Comparison of ENCODE assay signal across 24 cellular contexts in the genomic region with DNA sequence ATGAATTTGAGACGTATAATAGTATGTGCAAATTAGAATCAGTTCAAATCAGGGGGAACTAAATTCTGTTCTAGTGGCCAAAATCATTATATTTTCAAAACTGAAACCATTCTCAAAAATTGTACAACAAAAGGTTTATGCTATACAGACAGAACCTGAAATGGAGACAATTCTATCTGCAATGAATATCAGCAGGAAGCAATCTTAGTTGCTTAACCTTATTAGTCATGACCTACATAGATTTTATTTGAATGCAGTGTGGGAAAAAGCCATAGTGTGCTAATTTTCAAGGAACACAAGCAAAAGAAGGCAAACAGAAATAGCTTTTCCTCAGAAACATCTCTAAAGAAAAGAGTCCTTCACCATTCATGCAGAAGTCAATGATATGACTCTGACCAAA. TPM values are rescaled to one million over a fixed set of nuclear protein-coding genes. Genes with fewer than 3 reads are reported as not detected.
DNase-seq lines count a peak whose midpoint lies in the region; ATAC-seq, FAIRE-seq and TF ChIP-seq lines count a peak whose summit lies in the region.
"Had no signal": no experiment of that assay in that cellular context is flagged by ENCODE, and none has a peak within 500 bp of the region (broad histone marks: within the 10 kb centered on the region; RNA-seq: fewer than 3 reads in every experiment).

No MANE protein-coding gene starts in this region.

- peaks cover 17% of the 10 kb centered on the region for H3K79me1 ChIP-seq in mesenchymal stem cell (replicated peaks; ENCODE audit: low read length, poor library complexity, severe bottlenecking)

- WGBS in mesenchymal stem cell = no CpG with 5 or more reads among the region's 1 CpG

- H4K20me1 ChIP-seq in PC-3 (ENCODE audit: low read length) = no peaks in the 10 kb centered on the region
- no peaks in the 10 kb centered on the region for H4K20me1 ChIP-seq in endothelial cell of umbilical vein (replicated peaks; ENCODE audit: control insufficient read depth, extremely low read depth, insufficient read depth, low read length)
- H4K20me1 ChIP-seq in osteoblast (ENCODE audit: insufficient read depth, low read length) = no peaks in the 10 kb centered on the region

- H4K8ac ChIP-seq in mesenchymal stem cell (ENCODE audit: low read length) = no peak overlapping the region

- intact Hi-C loops in PC-3 (cut with micrococcal nuclease) (no loop called here), endothelial cell of umbilical vein (cut with micrococcal nuclease) (loop anchor here (10.0 kb wide), 1 partner anchor 397 kb away; a partner anchor contains a TSS)

- peak; percentile 83 for ATAC-seq in PC-3
- no peak for ATAC-seq in activated T-cell treated with anti-CD3 and anti-CD28 coated beads, Interleukin-2, amount 50 U/mL, for 4 hours
- ATAC-seq: activated CD8-positive, alpha-beta T cell treated with anti-CD3 and anti-CD28 coated beads for 36 hours; HepG2; left colon; natural killer cell; pancreas; right cardiac atrium had no signal

- FAIRE-seq in endothelial cell of umbilical vein (lab: Jason Lieb, UNC) = no peak
- FAIRE-seq: HepG2, pancreas had no signal

- TF ChIP-seq POLR2A in endothelial cell of umbilical vein (IDR thresholded peaks at IDR 0.05; ENCODE audit: low read depth, low read length) = no peak

- peaks cover 4% of the 10 kb centered on the region for H3K36me3 Mint-ChIP-seq in activated T-cell treated with anti-CD3 and anti-CD28 coated beads, Interleukin-2, amount 50 U/mL, for 4 hours (ENCODE audit: insufficient read depth)
- H3K36me3 Mint-ChIP-seq: natural killer cell had no signal

- no peak overlapping the region for H3K23ac ChIP-seq in mesenchymal stem cell (ENCODE audit: low read length in 2 of 2)

- H2BK120ac ChIP-seq in mesenchymal stem cell (ENCODE audit: low read depth, low read length) = no peak overlapping the region

- H3K36me3 ChIP-seq in PC-3 (ENCODE audit: low read depth, low read length) (no peaks in the 10 kb centered on the region), endothelial cell of umbilical vein (ENCODE audit: control insufficient read depth in 2 of 2, extremely low read depth in 1 of 2, insufficient read depth in 2 of 2, low read length in 2 of 2) (no peaks in the 10 kb centered on the region), mesenchymal stem cell (ENCODE audit: control insufficient read depth in 1 of 2, insufficient read depth in 2 of 2, low read depth in 1 of 2, low read length in 2 of 2) (peaks cover 0 to 9% of the 10 kb centered on the region in 2 experiments), osteoblast (ENCODE audit: insufficient read depth, low read length) (peaks cover 4% of the 10 kb centered on the region)
- H3K36me3 ChIP-seq: pancreas, thyroid gland had no signal

- dilution Hi-C loops in endothelial cell of umbilical vein (cut with MboI; ENCODE audit: extremely low pct_ligation_motif_present, low sequenced_read_pairs) = no loop called here

- POLR2A ChIA-PET in PC-3 (lab: Charles Lee; ENCODE audit: unreplicated experiment) = no interaction called here
- POLR2A ChIA-PET in endothelial cell of umbilical vein (lab: Charles Lee) = no interaction called here

- peaks cover 17% of the 10 kb centered on the region for H3K27me3 Mint-ChIP-seq in activated T-cell treated with anti-CD3 and anti-CD28 coated beads, Interleukin-2, amount 50 U/mL, for 4 hours (ENCODE audit: low read depth)
- H3K27me3 Mint-ChIP-seq: stimulated activated naive CD8-positive, alpha-beta T cell treated with anti-CD3 and anti-CD28 coated beads, Interleukin-15, Interleukin-2, amounts not matched to agents 100 ng/mL and 50 ng/mL, for 24 hours had no signal

- H3K27ac ChIP-seq in PC-3 (ENCODE audit: low read length) (peak overlapping the region; percentile 33), endothelial cell of umbilical vein (ENCODE audit: insufficient read depth, low read depth, low read length) (no peak overlapping the region), mesenchymal stem cell (ENCODE audit: low read length, poor library complexity, severe bottlenecking) (no peak overlapping the region), osteoblast (ENCODE audit: low read depth, low read length) (no peak overlapping the region)
- H3K27ac ChIP-seq: pancreas, thyroid gland had no signal

- H3K4me3 Mint-ChIP-seq in activated T-cell treated with anti-CD3 and anti-CD28 coated beads, Interleukin-2, amount 50 U/mL, for 4 hours = no peak overlapping the region
- H3K4me3 Mint-ChIP-seq: activated CD8-positive, alpha-beta T cell treated with anti-CD3 and anti-CD28 coated beads for 36 hours; central memory CD8-positive, alpha-beta T cell; natural killer cell; stimulated activated naive CD8-positive, alpha-beta T cell treated with anti-CD3 and anti-CD28 coated beads, Interleukin-15, Interleukin-2, amounts not matched to agents 100 ng/mL and 50 ng/mL, for 24 hours had no signal

- no peaks in the 10 kb centered on the region for H3K9me3 Mint-ChIP-seq in activated T-cell treated with anti-CD3 and anti-CD28 coated beads, Interleukin-2, amount 50 U/mL, for 4 hours
- H3K9me3 Mint-ChIP-seq: activated CD8-positive, alpha-beta T cell treated with anti-CD3 and anti-CD28 coated beads for 36 hours; central memory CD8-positive, alpha-beta T cell; natural killer cell; stimulated activated naive CD8-positive, alpha-beta T cell treated with anti-CD3 and anti-CD28 coated beads, Interleukin-15, Interleukin-2, amounts not matched to agents 100 ng/mL and 50 ng/mL, for 24 hours had no signal

- H3F3A ChIP-seq in PC-3 (ENCODE audit: low read length, unreplicated experiment) = no peaks in the 10 kb centered on the region

- BruUV-seq in PC-3 (replicated peaks; lab: Mats Ljungman, UMichigan) (no TSS peak), endothelial cell of umbilical vein (replicated peaks; lab: Mats Ljungman, UMichigan) (no TSS peak)

- H3K14ac ChIP-seq in mesenchymal stem cell (ENCODE audit: low read length in 2 of 2) = no peak overlapping the region

- H3K27me3 ChIP-seq in PC-3 (ENCODE audit: low read length) (no peaks in the 10 kb centered on the region), endothelial cell of umbilical vein (ENCODE audit: control insufficient read depth in 2 of 2, insufficient read depth in 2 of 2, low read length in 2 of 2) (peaks cover 0 to 2% of the 10 kb centered on the region in 2 experiments), mesenchymal stem cell (ENCODE audit: control insufficient read depth in 1 of 2, insufficient read depth in 1 of 2, low read length in 2 of 2) (no peaks in the 10 kb centered on the region), osteoblast (ENCODE audit: insufficient read depth, low read length) (no peaks in the 10 kb centered on the region)
- H3K27me3 ChIP-seq: thyroid gland had no signal

- no peaks in the 10 kb centered on the region for H3K9me1 ChIP-seq in endothelial cell of umbilical vein (replicated peaks; ENCODE audit: control insufficient read depth, extremely low read depth, insufficient read depth, low read length)

- no peaks in the 10 kb centered on the region for H3K9me2 ChIP-seq in PC-3 (replicated peaks; ENCODE audit: low read length)

- H4K91ac ChIP-seq in mesenchymal stem cell (ENCODE audit: low read length) = no peak overlapping the region

- no peak overlapping the region for H3K18ac ChIP-seq in mesenchymal stem cell (ENCODE audit: low read depth in 1 of 2, low read length in 2 of 2)

- H2AK5ac ChIP-seq in mesenchymal stem cell (ENCODE audit: low read length, severe bottlenecking) = no peak overlapping the region

- H3K4me1 Mint-ChIP-seq in activated T-cell treated with anti-CD3 and anti-CD28 coated beads, Interleukin-2, amount 50 U/mL, for 4 hours (ENCODE audit: low read depth) = peaks cover 17% of the 10 kb centered on the region
- H3K4me1 Mint-ChIP-seq: central memory CD8-positive, alpha-beta T cell had no signal

- CTCF ChIA-PET in PC-3 (lab: Charles Lee) = no interaction called here
- CTCF ChIA-PET in endothelial cell of umbilical vein (lab: Charles Lee) = no interaction called here

- no peak overlapping the region for H2AFZ ChIP-seq in PC-3 (ENCODE audit: low read length)
- no peak overlapping the region for H2AFZ ChIP-seq in endothelial cell of umbilical vein (ENCODE audit: low read depth, low read length)
- H2AFZ ChIP-seq in mesenchymal stem cell (ENCODE audit: low read depth, low read length) = no peak overlapping the region
- H2AFZ ChIP-seq in osteoblast (ENCODE audit: low read length) = no peak overlapping the region

- H2BK15ac ChIP-seq in mesenchymal stem cell (ENCODE audit: low read depth, poor library complexity, severe bottlenecking) = no peak overlapping the region

- H3K4me3 ChIP-seq in PC-3 (ENCODE audit: low read length) (no peak overlapping the region), endothelial cell of umbilical vein (replicated peaks in 1 of 3; ENCODE audit: insufficient read depth in 1 of 3, low read depth in 1 of 3, low read length in 3 of 3) (no peak overlapping the region), mesenchymal stem cell (ENCODE audit: insufficient read depth in 1 of 2, low read depth in 1 of 2, low read length in 2 of 2) (no peak overlapping the region), osteoblast (ENCODE audit: insufficient read depth, low read length) (no peak overlapping the region)
- H3K4me3 ChIP-seq: pancreas, thyroid gland had no signal

- H2BK5ac ChIP-seq in mesenchymal stem cell (ENCODE audit: low read depth, low read length, poor library complexity, severe bottlenecking) = no peak overlapping the region

- H3K9ac ChIP-seq in PC-3 (ENCODE audit: low read length) (no peak overlapping the region), endothelial cell of umbilical vein (replicated peaks; ENCODE audit: extremely low read depth, insufficient read depth, low read length) (no peak overlapping the region), mesenchymal stem cell (ENCODE audit: low read length) (no peak overlapping the region)

- TF ChIP-seq CTCF in PC-3 (conservative IDR thresholded peaks at IDR 0.05; ENCODE audit: low read depth, low read length) (no peak), endothelial cell of umbilical vein (IDR thresholded peaks at IDR 0.05; ENCODE audit: extremely low read depth in 1 of 2, insufficient read depth in 1 of 2, low read depth in 1 of 2, low read length in 2 of 2) (no peak), osteoblast (IDR thresholded peaks at IDR 0.05; ENCODE audit: extremely low read depth, low read depth, low read length) (no peak)

- no peaks in the 10 kb centered on the region for H3K9me3 ChIP-seq in PC-3 (ENCODE audit: low read length)
- no peaks in the 10 kb centered on the region for H3K9me3 ChIP-seq in endothelial cell of umbilical vein (replicated peaks; ENCODE audit: control insufficient read depth, insufficient read depth, low read length)
- H3K9me3 ChIP-seq in mesenchymal stem cell (ENCODE audit: control insufficient read depth, low read length) = no peaks in the 10 kb centered on the region
- H3K9me3 ChIP-seq in osteoblast (ENCODE audit: low read depth, low read length) = no peaks in the 10 kb centered on the region
- H3K9me3 ChIP-seq: pancreas, thyroid gland had no signal

- H3K4me2 ChIP-seq in PC-3 (ENCODE audit: low read length) (peak overlapping the region; percentile 24; the same call in 1 of the 2 replicates), endothelial cell of umbilical vein (ENCODE audit: insufficient read depth, low read length) (peak overlapping the region; percentile 25), mesenchymal stem cell (ENCODE audit: low read length, poor library complexity, severe bottlenecking) (no peak overlapping the region), osteoblast (ENCODE audit: insufficient read depth, low read length) (no peak overlapping the region)

- DNase-seq in HCEC 1CT = peak; percentile 47
- DNase-seq in PC-3 = peak; percentile 53
- peak; percentile 71 for DNase-seq in endothelial cell of umbilical vein (ENCODE audit: low read depth, low spot score)
- DNase-seq in mesenchymal stem cell = peak; percentile 64
- DNase-seq in osteoblast (ENCODE audit: insufficient read length, low spot score, missing footprints) = no peak
- no peak for DNase-seq in activated T-cell treated with anti-CD3 and anti-CD28 coated beads, Interleukin-2, amount 50 U/mL, for 4 hours
- DNase-seq in activated naive CD4-positive, alpha-beta T cell treated with anti-CD3 and anti-CD28 coated beads, Interleukin-2, amount 50 U/mL, for 16 hours = no peak
- DNase-seq: activated CD4-positive, CD25-positive, alpha-beta regulatory T cell treated with anti-CD3 and anti-CD28 coated beads, Interleukin-2, amount 50 U/mL, for 72 hours; activated CD8-positive, alpha-beta T cell treated with anti-CD3 and anti-CD28 coated beads for 36 hours; activated naive CD4-positive, alpha-beta T cell treated with Interleukin-2 at 50 U/mL for 16 hours; activated T-cell treated with anti-CD3 and anti-CD28 coated beads for 4 hours; anterior cingulate cortex; DMS79 treated with DMSO at 0.1 percent for 48 hours; left colon; natural killer cell; NCI-H774; OCI-M1; pancreas; right cardiac atrium; SHP77 treated with DMSO at 0.1 percent for 48 hours; thyroid gland had no signal

- no peaks in the 10 kb centered on the region for H3K79me2 ChIP-seq in PC-3 (ENCODE audit: low read length)
- H3K79me2 ChIP-seq in endothelial cell of umbilical vein (ENCODE audit: control insufficient read depth, insufficient read depth, low read length) = no peaks in the 10 kb centered on the region
- H3K79me2 ChIP-seq in osteoblast (ENCODE audit: insufficient read depth, low read length) = peaks cover 16% of the 10 kb centered on the region

- H3K4ac ChIP-seq in mesenchymal stem cell (ENCODE audit: low read depth in 1 of 2, low read length in 2 of 2) = no peak overlapping the region

- H3K4me1 ChIP-seq in PC-3 (ENCODE audit: insufficient read depth, low read length) (peaks cover 11% of the 10 kb centered on the region), endothelial cell of umbilical vein (ENCODE audit: control insufficient read depth, extremely low read depth, insufficient read depth, low read length) (peaks cover 4% of the 10 kb centered on the region), mesenchymal stem cell (ENCODE audit: control insufficient read depth, insufficient read depth, low read depth, low read length) (no peaks in the 10 kb centered on the region), osteoblast (ENCODE audit: insufficient read depth, low read length) (peaks cover 2% of the 10 kb centered on the region)
- H3K4me1 ChIP-seq: pancreas had no signal

- H2BK12ac ChIP-seq in mesenchymal stem cell (ENCODE audit: low read length in 2 of 2) = no peak overlapping the region

RNA-seq across cellular contexts. Expression of a gene that starts 6.5 kb away (rescaled TPM):
- 3.4 and 3.8 TPM in 2 replicates for total RNA-seq in PC-3 (2014; rRNA removed)
- 3.3 and 7.5 TPM in 2 replicates for total RNA-seq in endothelial cell of umbilical vein
- 3.4 and 5.0 TPM in 2 replicates for polyA plus RNA-seq in endothelial cell of umbilical vein
- 7.3 and 7.4 TPM in 2 replicates for polyA plus RNA-seq in endothelial cell of umbilical vein (2011; cell fraction: cytosol; rRNA removed)
- polyA plus RNA-seq in endothelial cell of umbilical vein (2011; cell fraction: nucleus; rRNA removed) = 5.6 and 7.1 TPM in 2 replicates
- 35.9 and 85.8 TPM in 2 replicates for polyA plus RNA-seq in endothelial cell of umbilical vein (2012)
- polyA minus RNA-seq in endothelial cell of umbilical vein = 5.3 and 8.0 TPM in 2 replicates
- not detected for polyA minus RNA-seq in endothelial cell of umbilical vein (2011; cell fraction: cytosol; rRNA and poly(A)+ RNA removed)
- polyA minus RNA-seq in endothelial cell of umbilical vein (2011; cell fraction: nucleus; rRNA and poly(A)+ RNA removed) = 13.2 and 21.4 TPM in 2 replicates
- 48.1 TPM for polyA plus RNA-seq in mesenchymal stem cell (2013, experiment 1 of 2)
- polyA plus RNA-seq in mesenchymal stem cell (2013, experiment 2 of 2) = 45.6 TPM
- total RNA-seq in osteoblast = 25.3 and 38.3 TPM in 2 replicates
- total RNA-seq in activated T-cell treated with anti-CD3 and anti-CD28 coated beads, Interleukin-2, amount 50 U/mL, for 4 hours = 1 to 10 TPM; 1.0 to 4.9 (median 3.0) TPM
- total RNA-seq: HepG2 had no signal
- polyA plus RNA-seq: HepG2 had no signal

Comparison
In these comparisons a context has a peak if more than half of its experiments do, and no peak if none do; other contexts are left out.
1. DNase-seq: peak in HCEC 1CT (single experiment), PC-3 (single experiment), endothelial cell of umbilical vein (single experiment) and mesenchymal stem cell (single experiment); none in osteoblast (single experiment), activated T-cell treated with anti-CD3 and anti-CD28 coated beads, Interleukin-2, amount 50 U/mL, for 4 hours (single experiment) and activated naive CD4-positive, alpha-beta T cell treated with anti-CD3 and anti-CD28 coated beads, Interleukin-2, amount 50 U/mL, for 16 hours (single experiment).
2. H3K4me2 ChIP-seq: peak in PC-3 (single experiment) and endothelial cell of umbilical vein (single experiment); none in mesenchymal stem cell (single experiment) and osteoblast (single experiment).